8 cellular contexts compared by ENCODE assay signal in the genomic region with DNA sequence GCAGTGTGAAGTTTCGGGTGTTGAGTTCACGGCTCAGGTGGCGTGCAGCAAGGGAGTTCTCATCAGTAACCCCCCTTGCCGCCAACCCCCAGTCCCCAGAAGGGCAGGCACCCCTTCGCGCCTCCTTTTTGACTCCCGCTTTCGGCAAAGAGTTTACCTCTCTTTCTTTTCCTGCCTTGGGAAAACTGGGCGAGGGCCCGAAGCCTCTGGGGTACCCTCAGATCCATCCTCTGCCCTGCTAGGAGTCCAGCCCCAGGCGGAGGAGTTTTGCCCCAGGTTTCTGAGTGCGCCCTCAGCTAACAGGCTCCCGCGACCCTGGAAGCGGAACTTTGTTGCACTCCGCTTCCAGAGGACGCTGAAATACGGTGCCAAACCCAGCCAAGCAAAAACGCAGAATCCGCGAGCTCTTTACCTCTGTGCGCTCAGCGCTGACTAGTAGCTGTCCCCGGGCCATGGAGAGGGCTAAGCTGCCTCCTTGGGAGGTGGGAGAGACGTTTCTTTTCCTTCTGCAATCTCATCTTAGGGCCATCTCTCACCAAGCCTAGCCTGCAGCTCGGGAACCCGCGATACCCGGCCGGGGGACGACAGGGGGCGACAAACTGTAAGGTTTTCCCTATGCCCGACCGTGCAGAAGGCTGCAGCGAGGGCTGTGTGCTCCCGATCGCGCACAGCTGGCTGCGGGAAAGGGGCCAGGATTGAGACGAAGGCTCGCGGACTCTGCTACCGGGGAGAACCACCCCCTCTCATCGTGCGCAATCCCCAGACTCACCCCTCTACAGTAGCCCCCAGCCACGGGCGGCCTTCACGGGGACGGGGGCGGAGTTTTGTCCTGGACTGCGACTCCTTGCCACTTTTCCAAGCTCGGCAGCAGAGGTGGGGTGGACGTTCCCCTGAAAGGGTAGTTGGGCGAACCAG. TPM values are rescaled to one million over a fixed set of nuclear protein-coding genes. Genes with fewer than 3 reads are reported as not detected.
A peak's percentile ranks its signal among the peaks of the same experiment; 100 is the strongest.
DNase-seq lines count a peak whose midpoint lies in the region; ATAC-seq and TF ChIP-seq lines count a peak whose summit lies in the region.

No MANE protein-coding gene starts in this region.

- peak; percentile 89 for TF ChIP-seq CTCF in type B pancreatic cell (conservative IDR thresholded peaks at IDR 0.05)
- no peak for TF ChIP-seq CTCF in CD4-positive, alpha-beta T cell (IDR thresholded peaks at IDR 0.05)
- peak in 1 of 6 experiments; percentile 20 for TF ChIP-seq CTCF in Peyer's patch (IDR thresholded peaks at IDR 0.05)

- DNase-seq in activated CD8-positive, alpha-beta memory T cell treated with anti-CD3 and anti-CD28 coated beads for 48 hours (ENCODE audit: low read depth in 2 of 3, low spot score in 2 of 3) = peak in 2 of 3 experiments; percentile 8 to 27
- no peak for DNase-seq in activated CD8-positive, alpha-beta memory T cell treated with anti-CD3 and anti-CD28 coated beads, Interleukin-2, amount 10 ng/mL, durations not matched to agents 7 days and 5 days
- DNase-seq in NCI-H748 treated with DMSO at 0.1 percent for 48 hours (lab: John Stamatoyannopoulos, UW) (peak; percentile 71), dermis blood vessel endothelial cell (peak; percentile 71), midbrain (lab: John Stamatoyannopoulos, UW) (peak; percentile 68), type B pancreatic cell (ENCODE audit: extremely low spot score, unreplicated experiment) (peak; percentile 90), Peyer's patch (no peak)
- DNase-seq in CD4-positive, alpha-beta T cell = no peak

- H3K4me1 ChIP-seq in Peyer's patch = peaks cover 0 to 7% (median 0%) of the 10 kb centered on the region in 4 donors

- POLR2A ChIA-PET in CD4-positive, alpha-beta T cell (lab: Charles Lee) = no interaction called here

- H3K27me3 Mint-ChIP-seq in activated CD8-positive, alpha-beta memory T cell treated with anti-CD3 and anti-CD28 coated beads, Interleukin-2, amount 10 ng/mL, durations not matched to agents 7 days and 5 days = peaks cover 91% of the 10 kb centered on the region
- peaks cover 98% of the 10 kb centered on the region for H3K27me3 Mint-ChIP-seq in type B pancreatic cell
- peaks cover 86% of the 10 kb centered on the region for H3K27me3 Mint-ChIP-seq in CD4-positive, alpha-beta T cell

- no peak for TF ChIP-seq POLR2A in Peyer's patch (IDR thresholded peaks at IDR 0.05)

- no peaks in the 10 kb centered on the region for H3K36me3 Mint-ChIP-seq in activated CD8-positive, alpha-beta memory T cell treated with anti-CD3 and anti-CD28 coated beads, Interleukin-2, amount 10 ng/mL, durations not matched to agents 7 days and 5 days
- H3K36me3 Mint-ChIP-seq in type B pancreatic cell = no peaks in the 10 kb centered on the region
- H3K36me3 Mint-ChIP-seq in CD4-positive, alpha-beta T cell (ENCODE audit: low read depth) = no peaks in the 10 kb centered on the region

- H3K27me3 ChIP-seq in CD4-positive, alpha-beta T cell (ENCODE audit: control insufficient read depth, insufficient read depth, low read length) = peaks cover 92% of the 10 kb centered on the region
- H3K27me3 ChIP-seq in Peyer's patch = peaks cover 0 to 21% of the 10 kb centered on the region in 2 donors

- peak overlapping the region in 1 of 4 donors; percentile 6 for H3K4me3 ChIP-seq in Peyer's patch

- no peaks in the 10 kb centered on the region for H3K9me3 Mint-ChIP-seq in activated CD8-positive, alpha-beta memory T cell treated with anti-CD3 and anti-CD28 coated beads, Interleukin-2, amount 10 ng/mL, durations not matched to agents 7 days and 5 days (ENCODE audit: low read depth)
- no peaks in the 10 kb centered on the region for H3K9me3 Mint-ChIP-seq in type B pancreatic cell
- H3K9me3 Mint-ChIP-seq in CD4-positive, alpha-beta T cell = no peaks in the 10 kb centered on the region

- H3K36me3 ChIP-seq in Peyer's patch = no peaks in the 10 kb centered on the region

- H3K4me1 Mint-ChIP-seq in activated CD8-positive, alpha-beta memory T cell treated with anti-CD3 and anti-CD28 coated beads, Interleukin-2, amount 10 ng/mL, durations not matched to agents 7 days and 5 days = no peaks in the 10 kb centered on the region
- H3K4me1 Mint-ChIP-seq in type B pancreatic cell (ENCODE audit: unreplicated experiment) = peaks cover 5% of the 10 kb centered on the region
- no peaks in the 10 kb centered on the region for H3K4me1 Mint-ChIP-seq in CD4-positive, alpha-beta T cell (ENCODE audit: low read depth)

- intact Hi-C loops in CD4-positive, alpha-beta T cell (cut with DNase I, micrococcal nuclease) = no loop called here

- no peak for ATAC-seq in activated CD8-positive, alpha-beta memory T cell treated with anti-CD3 and anti-CD28 coated beads, Interleukin-2, amount 10 ng/mL, durations not matched to agents 7 days and 5 days
- no peak for ATAC-seq in CD4-positive, alpha-beta T cell (ENCODE audit: poor library complexity)

- no peaks in the 10 kb centered on the region for H3K9me3 ChIP-seq in CD4-positive, alpha-beta T cell (ENCODE audit: control insufficient read depth, low read length)
- no peaks in the 10 kb centered on the region for H3K9me3 ChIP-seq in Peyer's patch

- no peak overlapping the region for H3K4me3 Mint-ChIP-seq in activated CD8-positive, alpha-beta memory T cell treated with anti-CD3 and anti-CD28 coated beads, Interleukin-2, amount 10 ng/mL, durations not matched to agents 7 days and 5 days
- peak overlapping the region; percentile 84 for H3K4me3 Mint-ChIP-seq in type B pancreatic cell
- H3K4me3 Mint-ChIP-seq in CD4-positive, alpha-beta T cell = no peak overlapping the region

- H3K27ac Mint-ChIP-seq in activated CD8-positive, alpha-beta memory T cell treated with anti-CD3 and anti-CD28 coated beads, Interleukin-2, amount 10 ng/mL, durations not matched to agents 7 days and 5 days = no peak overlapping the region
- H3K27ac Mint-ChIP-seq in type B pancreatic cell = no peak overlapping the region
- no peak overlapping the region for H3K27ac Mint-ChIP-seq in CD4-positive, alpha-beta T cell

- no peak overlapping the region for H3K27ac ChIP-seq in CD4-positive, alpha-beta T cell (ENCODE audit: low read depth, low read length)
- no peak overlapping the region for H3K27ac ChIP-seq in Peyer's patch

- CTCF ChIA-PET in activated CD8-positive, alpha-beta memory T cell treated with anti-CD3 and anti-CD28 coated beads, Interleukin-2, amount 10 ng/mL, durations not matched to agents 7 days and 5 days (lab: Charles Lee) = interaction anchor here (1.1 to 1.5 kb wide), 2 partner anchors 16 to 26 kb away, joined by 3 read pairs; no protein-coding TSS in a partner anchor
- CTCF ChIA-PET in CD4-positive, alpha-beta T cell (lab: Charles Lee) = no interaction called here

RNA-seq across cellular contexts. Expression of a gene that starts 2.7 kb away (rescaled TPM):
- total RNA-seq in activated CD8-positive, alpha-beta memory T cell treated with anti-CD3 and anti-CD28 coated beads, Interleukin-2, amount 10 ng/mL, durations not matched to agents 7 days and 5 days = not detected
- total RNA-seq in dermis blood vessel endothelial cell (not detected in 2 replicates), type B pancreatic cell (ENCODE audit: low replicate concordance) (0.43 and 2.7 TPM in 2 replicates), Peyer's patch (not detected)
- total RNA-seq in CD4-positive, alpha-beta T cell = not detected

Comparison
In these comparisons a context has a peak if more than half of its experiments do, and no peak if none do; other contexts are left out.
1. DNase-seq: peak in activated CD8-positive, alpha-beta memory T cell treated with anti-CD3 and anti-CD28 coated beads for 48 hours (2 of 3), NCI-H748 treated with DMSO at 0.1 percent for 48 hours (single experiment), dermis blood vessel endothelial cell (single experiment), midbrain (single experiment) and type B pancreatic cell (single experiment); none in activated CD8-positive, alpha-beta memory T cell treated with anti-CD3 and anti-CD28 coated beads, Interleukin-2, amount 10 ng/mL, durations not matched to agents 7 days and 5 days (single experiment), CD4-positive, alpha-beta T cell (0 of 10) and Peyer's patch (0 of 3).